8 cellular contexts compared by ENCODE assay signal in genomic region chr2:201070966-201071304, GRCh38. TPM values are rescaled to one million over a fixed set of nuclear protein-coding genes. Genes with fewer than 3 reads are reported as not detected.
A peak's percentile ranks its signal among the peaks of the same experiment; 100 is the strongest.
DNase-seq lines count a peak whose midpoint lies in the region; ATAC-seq and TF ChIP-seq lines count a peak whose summit lies in the region.

No MANE protein-coding gene starts in this region.

- no peak for TF ChIP-seq RAD21 in HCT116 (IDR thresholded peaks at IDR 0.05; ENCODE audit: low read depth)

- BruUV-seq in HCT116 (replicated peaks; lab: Mats Ljungman, UMichigan), result TSS peak; percentile 61

- DNase-seq in HCT116 (ENCODE audit: low read depth, low spot score), result no peak
- peak; percentile 3 for DNase-seq in globus pallidus (ENCODE audit: low spot score)
- no peak for DNase-seq in skeletal muscle cell (ENCODE audit: low read depth)
- DNase-seq in NCI-H2107 (lab: John Stamatoyannopoulos, UW), result no peak
- no peak for DNase-seq in NOMO-1 treated with dmso at 0.1 percent for 144 hours (lab: John Stamatoyannopoulos, UW; ENCODE audit: unreplicated experiment)

- H3K27me3 ChIP-seq in BLaER1 treated with 17β-estradiol and CSF1 and Interleukin-3, amounts not matched to agents 10 nM and 100 nM, result no peaks in the 10 kb centered on the region
- no peaks in the 10 kb centered on the region for H3K27me3 ChIP-seq in HCT116 (ENCODE audit: insufficient read depth, low read length)

- no peak for TF ChIP-seq POLR2A in HCT116 (IDR thresholded peaks at IDR 0.05; ENCODE audit: borderline replicate concordance, extremely low read depth, insufficient read depth, insufficient read length)

- POLR2A ChIA-PET in HCT116 (lab: Charles Lee), result no interaction called here

- no peaks in the 10 kb centered on the region for H3K9me2 ChIP-seq in HCT116 (ENCODE audit: insufficient read depth)

- ATAC-seq in HCT116 (no peak), HG03135 (IDR thresholded peaks at IDR 0.05; ENCODE audit: unreplicated experiment) (no peak)

- H3K4me2 ChIP-seq in BLaER1 treated with 17β-estradiol and CSF1 and Interleukin-3, amounts not matched to agents 10 nM and 100 nM, result peak overlapping the region; percentile 75 to 99 (median 91)
- peak overlapping the region; percentile 84 for H3K4me2 ChIP-seq in HCT116 (ENCODE audit: low read length)

- peaks cover 31 to 46% (median 41%) of the 10 kb centered on the region in 10 experiments for H3K4me1 ChIP-seq in BLaER1 treated with 17β-estradiol and CSF1 and Interleukin-3, amounts not matched to agents 10 nM and 100 nM
- H3K4me1 ChIP-seq in HCT116 (ENCODE audit: control insufficient read depth in 1 of 2, insufficient read depth in 2 of 2, low read length in 2 of 2), result peaks cover 4 to 18% of the 10 kb centered on the region in 2 experiments; a peak in 3 of 4 replicates

- H2AFZ ChIP-seq in HCT116 (ENCODE audit: low read depth, low read length, poor library complexity, severe bottlenecking), result no peak overlapping the region

- H3K27ac ChIP-seq in BLaER1 treated with 17β-estradiol and CSF1 and Interleukin-3, amounts not matched to agents 10 nM and 100 nM, result peak overlapping the region; percentile 85 to 97 (median 94); a peak in 21 of 22 replicates
- H3K27ac ChIP-seq in HCT116 (ENCODE audit: low read depth, low read length) (peak overlapping the region; percentile 64), VCaP (peak overlapping the region; percentile 96)

- intact Hi-C loops in HCT116 (cut with micrococcal nuclease), result loop anchor here (1.0 to 5.0 kb wide), 4 partner anchors 88 to 359 kb away; partner anchors contain the start of genes NIF3L1 and PPIL3

- H3K79me2 ChIP-seq in HCT116 (ENCODE audit: insufficient read depth, low read length), result peaks cover 79% of the 10 kb centered on the region

- peaks cover 5 to 47% (median 26%) of the 10 kb centered on the region in 11 experiments; a peak in 16 of 22 replicates for H4K20me1 ChIP-seq in BLaER1 treated with 17β-estradiol and CSF1 and Interleukin-3, amounts not matched to agents 10 nM and 100 nM
- H4K20me1 ChIP-seq in HCT116 (ENCODE audit: insufficient read depth), result no peaks in the 10 kb centered on the region

- peak overlapping the region; percentile 70 to 96 (median 90) for H3K4me3 ChIP-seq in BLaER1 treated with 17β-estradiol and CSF1 and Interleukin-3, amounts not matched to agents 10 nM and 100 nM
- H3K4me3 ChIP-seq in HCT116 (replicated peaks in 1 of 2; ENCODE audit: low read depth in 1 of 2, low read length in 2 of 2) (peak overlapping the region; percentile 77 to 93), skeletal muscle cell (ENCODE audit: low read depth, low read length) (peak overlapping the region; percentile 95)

- CTCF ChIA-PET in HCT116 (lab: Charles Lee), result interaction anchor here (3.8 kb wide), 1 partner anchor 164 kb away, joined by 55 read pairs; no protein-coding TSS in a partner anchor

- H3K9ac ChIP-seq in BLaER1 treated with 17β-estradiol and CSF1 and Interleukin-3, amounts not matched to agents 10 nM and 100 nM, result peak overlapping the region; percentile 85 to 97 (median 94)
- peak overlapping the region; percentile 73 for H3K9ac ChIP-seq in HCT116 (ENCODE audit: low read length)

- no peak for TF ChIP-seq CTCF in HCT116 (IDR thresholded peaks at IDR 0.05 in 2 of 3, conservative IDR thresholded peaks at IDR 0.05 in 1 of 3; ENCODE audit: borderline replicate concordance in 1 of 3, insufficient read depth in 1 of 3, low read depth in 2 of 3, low read length in 2 of 3)
- no peak for TF ChIP-seq CTCF in VCaP (conservative IDR thresholded peaks at IDR 0.05)

- no peaks in the 10 kb centered on the region; a peak in 1 of 22 replicates for H3K9me3 ChIP-seq in BLaER1 treated with 17β-estradiol and CSF1 and Interleukin-3, amounts not matched to agents 10 nM and 100 nM (replicated peaks in 1 of 11)
- no peaks in the 10 kb centered on the region for H3K9me3 ChIP-seq in HCT116 (ENCODE audit: control insufficient read depth in 1 of 2, insufficient read depth in 1 of 2, low read depth in 1 of 2, low read length in 2 of 2)

- peaks cover 0 to 3% (median 0%) of the 10 kb centered on the region in 11 experiments; a peak in 2 of 22 replicates for H3K36me3 ChIP-seq in BLaER1 treated with 17β-estradiol and CSF1 and Interleukin-3, amounts not matched to agents 10 nM and 100 nM
- no peaks in the 10 kb centered on the region for H3K36me3 ChIP-seq in HCT116 (ENCODE audit: control insufficient read depth in 1 of 2, insufficient read depth in 2 of 2, low read length in 2 of 2)

- RAD21 ChIA-PET in HCT116 (lab: Charles Lee; ENCODE audit: low non-redundant PET in 1 of 2, low total read pairs in 2 of 2, uncharacterized antibody in 2 of 2, unreplicated experiment in 2 of 2), result no interaction called here

TF ChIP-seq in HCT116, 20 proteins besides CTCF, POLR2A, EP300 and RAD21:
- TF ChIP-seq ELF1 (IDR thresholded peaks at IDR 0.05; ENCODE audit: borderline replicate concordance, low read depth), result no peak

RNA-seq across cellular contexts. Expression of gene HYCC2, which starts 0.5 kb away (rescaled TPM):
- 9.9 TPM for total RNA-seq in HCT116 (2021; ENCODE audit: unreplicated experiment)
- 1.4 and 2.0 TPM in 2 replicates for polyA plus RNA-seq in HCT116 (2012)

RNA-seq across cellular contexts. Expression of gene NDUFB3, which starts 0.9 kb away (rescaled TPM):
- total RNA-seq in HCT116 (2021; ENCODE audit: unreplicated experiment), result 94.6 TPM
- 44.9 and 56.2 TPM in 2 replicates for polyA plus RNA-seq in HCT116 (2012)

RNA-seq across cellular contexts. Expression of gene CFLAR, which starts 45.0 kb away (rescaled TPM):
- total RNA-seq in HCT116 (2021; ENCODE audit: unreplicated experiment), result 35.6 TPM
- 19.8 and 21.2 TPM in 2 replicates for polyA plus RNA-seq in HCT116 (2012)
